In the genomic region with DNA sequence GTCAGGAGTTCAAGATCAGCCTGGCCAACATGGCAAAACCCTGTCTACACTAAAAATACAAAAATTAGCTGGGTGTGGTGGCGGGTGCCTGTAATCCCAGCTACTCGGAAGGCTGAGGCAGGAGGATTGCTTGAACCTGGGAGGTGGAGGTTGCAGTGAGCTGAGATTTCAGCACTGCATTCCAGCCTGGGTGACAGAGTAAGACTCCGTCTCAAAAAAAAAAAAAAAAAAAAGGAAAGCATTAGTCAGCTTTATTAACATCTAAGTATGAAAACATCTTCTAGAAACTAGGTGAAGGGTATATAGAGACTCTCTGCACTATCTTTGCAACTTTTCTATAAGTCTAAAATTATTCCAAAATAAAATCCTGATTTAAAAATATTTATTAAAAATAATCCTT, we compare ENCODE assay signal across 6 cellular contexts.
DNase-seq lines count a peak whose midpoint lies in the region; ATAC-seq and TF ChIP-seq lines count a peak whose summit lies in the region.
"Not testable (repeated sequence)": the region's sequence is repeated elsewhere in the genome, so short reads cannot be mapped to it uniquely, and the experiment has no call there.

No MANE protein-coding gene starts in this region.

- not testable (repeated sequence) for ATAC-seq in PC-3

- H3K79me2 ChIP-seq in GM23248 (ENCODE audit: insufficient read depth); PC-3 (ENCODE audit: low read length): not testable (repeated sequence)

- not testable (repeated sequence) for H4K20me1 ChIP-seq in GM23248 (ENCODE audit: insufficient read depth); PC-3 (ENCODE audit: low read length)

- peak overlapping the region; percentile 52 for H3K4me2 ChIP-seq in GM23248 (ENCODE audit: unreplicated experiment)
- H3K4me2 ChIP-seq in PC-3 (ENCODE audit: low read length) = not testable (repeated sequence)

- TF ChIP-seq CTCF in PC-3 (conservative IDR thresholded peaks at IDR 0.05; ENCODE audit: low read depth, low read length); choroid plexus epithelial cell (conservative IDR thresholded peaks at IDR 0.05; ENCODE audit: low read depth, low read length); fibroblast of villous mesenchyme (IDR thresholded peaks at IDR 0.05; ENCODE audit: insufficient read depth, low read depth, low read length): not testable (repeated sequence)

- H3K9me3 ChIP-seq in GM23248 (ENCODE audit: low read depth); PC-3 (ENCODE audit: low read length); adipocyte (ENCODE audit: control insufficient read depth, low read length): not testable (repeated sequence)

- WGBS in GM23248 (ENCODE audit: low coverage in 1 of 2, low lambda C conversion rate in 2 of 2, missing lambda C conversion rate in 2 of 2), 2 experiments = 41 to 46% methylated on average over 3 of the region's 3 CpGs

- not testable (repeated sequence) for H3K9me2 ChIP-seq in GM23248 (ENCODE audit: insufficient read depth); PC-3 (replicated peaks; ENCODE audit: low read length)

- in situ Hi-C loops in GM23248 (cut with MboI) = not testable (repeated sequence)

- POLR2A ChIA-PET in PC-3 (lab: Charles Lee; ENCODE audit: unreplicated experiment) = not testable (repeated sequence)

- peaks cover 39% of the 10 kb centered on the region for H3K4me1 ChIP-seq in GM23248 (ENCODE audit: insufficient read depth)
- peaks cover 22% of the 10 kb centered on the region for H3K4me1 ChIP-seq in PC-3 (ENCODE audit: insufficient read depth, low read length)
- peaks cover 10% of the 10 kb centered on the region for H3K4me1 ChIP-seq in adipocyte (ENCODE audit: control insufficient read depth, insufficient read depth, low read length)

- CTCF ChIA-PET in PC-3 (lab: Charles Lee) = not testable (repeated sequence)

- not testable (repeated sequence) for BruUV-seq in PC-3 (replicated peaks; lab: Mats Ljungman, UMichigan)

- H3K36me3 ChIP-seq in GM23248 (ENCODE audit: low read depth); PC-3 (ENCODE audit: low read depth, low read length); adipocyte (ENCODE audit: control insufficient read depth, insufficient read depth, low read length, severe bottlenecking): not testable (repeated sequence)

- H3K4me3 ChIP-seq in GM23248; PC-3 (ENCODE audit: low read length); adipocyte (ENCODE audit: low read length); choroid plexus epithelial cell (ENCODE audit: low read depth, low read length); fibroblast of villous mesenchyme (ENCODE audit: low read depth, low read length): not testable (repeated sequence)

- H3F3A ChIP-seq in GM23248 (ENCODE audit: insufficient read depth) = peaks cover 32% of the 10 kb centered on the region
- H3F3A ChIP-seq in PC-3 (ENCODE audit: low read length, unreplicated experiment) = not testable (repeated sequence)

- H3K27ac ChIP-seq in GM23248 = peak overlapping the region; percentile 42
- H3K27ac ChIP-seq in PC-3 (ENCODE audit: low read length) = not testable (repeated sequence)

- DNase-seq in Daoy (ENCODE audit: low read depth) (peak; percentile 18), GM23248 (peak; percentile 50), PC-3 (peak; percentile 13), adipocyte (ENCODE audit: low read depth) (peak; percentile 11), choroid plexus epithelial cell (ENCODE audit: low read depth) (peak; percentile 37), fibroblast of villous mesenchyme (ENCODE audit: low read depth) (peak; percentile 12)

- intact Hi-C loops in PC-3 (cut with micrococcal nuclease) = loop anchor here (5.0 to 10.0 kb wide), 2 partner anchors 121 to 307 kb away; no protein-coding TSS in a partner anchor

- not testable (repeated sequence) for H3K9ac ChIP-seq in GM23248; PC-3 (ENCODE audit: low read length); adipocyte (ENCODE audit: low read length)

- not testable (repeated sequence) for H2AFZ ChIP-seq in GM23248; PC-3 (ENCODE audit: low read length)

- H3K27me3 ChIP-seq in GM23248 (replicated peaks; ENCODE audit: insufficient read depth); PC-3 (ENCODE audit: low read length); adipocyte (replicated peaks; ENCODE audit: control insufficient read depth, insufficient read depth, low read length): not testable (repeated sequence)
